ENCODE assay signal across 1 cellular context in the genomic region with DNA sequence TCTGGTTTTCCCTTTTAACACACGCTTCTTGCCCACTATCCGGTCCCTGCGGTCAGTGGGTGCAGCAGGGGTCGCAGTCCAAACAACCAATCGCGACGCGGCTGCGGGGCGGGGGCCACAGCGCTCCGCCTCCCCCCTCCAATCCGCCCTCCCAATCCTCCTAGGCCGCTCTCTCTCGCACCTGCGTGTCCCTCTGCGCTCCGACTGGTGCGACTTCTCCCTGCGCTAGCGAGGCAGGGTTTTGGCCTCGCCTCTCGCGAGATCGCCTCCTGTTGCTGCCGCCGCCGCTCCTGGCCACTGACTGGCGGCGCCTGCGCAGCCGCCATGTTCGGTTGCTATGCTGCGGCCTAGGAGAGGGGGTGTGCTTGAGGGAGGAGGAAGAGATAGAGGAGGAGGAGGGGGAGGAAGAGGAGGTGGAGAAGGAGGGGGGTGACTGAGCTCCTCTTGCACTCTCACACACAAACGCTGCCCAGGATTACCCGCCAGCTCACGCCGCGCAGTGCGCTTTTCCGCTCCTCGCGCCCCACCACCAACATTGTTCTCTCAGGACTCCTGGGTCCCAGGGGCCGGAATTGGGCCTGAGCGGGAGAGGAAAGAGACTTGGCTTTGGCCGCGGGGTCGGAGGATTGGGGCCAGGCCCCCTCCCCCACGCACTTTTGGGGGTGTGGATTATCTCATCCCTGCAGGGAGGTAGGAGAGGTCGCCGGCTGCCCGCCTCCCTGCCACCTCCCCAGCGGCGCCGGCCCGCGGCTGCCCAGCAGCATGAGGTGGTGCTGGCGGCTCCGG.
TF ChIP-seq lines count a peak whose summit lies in the region.

A gene with protein sequence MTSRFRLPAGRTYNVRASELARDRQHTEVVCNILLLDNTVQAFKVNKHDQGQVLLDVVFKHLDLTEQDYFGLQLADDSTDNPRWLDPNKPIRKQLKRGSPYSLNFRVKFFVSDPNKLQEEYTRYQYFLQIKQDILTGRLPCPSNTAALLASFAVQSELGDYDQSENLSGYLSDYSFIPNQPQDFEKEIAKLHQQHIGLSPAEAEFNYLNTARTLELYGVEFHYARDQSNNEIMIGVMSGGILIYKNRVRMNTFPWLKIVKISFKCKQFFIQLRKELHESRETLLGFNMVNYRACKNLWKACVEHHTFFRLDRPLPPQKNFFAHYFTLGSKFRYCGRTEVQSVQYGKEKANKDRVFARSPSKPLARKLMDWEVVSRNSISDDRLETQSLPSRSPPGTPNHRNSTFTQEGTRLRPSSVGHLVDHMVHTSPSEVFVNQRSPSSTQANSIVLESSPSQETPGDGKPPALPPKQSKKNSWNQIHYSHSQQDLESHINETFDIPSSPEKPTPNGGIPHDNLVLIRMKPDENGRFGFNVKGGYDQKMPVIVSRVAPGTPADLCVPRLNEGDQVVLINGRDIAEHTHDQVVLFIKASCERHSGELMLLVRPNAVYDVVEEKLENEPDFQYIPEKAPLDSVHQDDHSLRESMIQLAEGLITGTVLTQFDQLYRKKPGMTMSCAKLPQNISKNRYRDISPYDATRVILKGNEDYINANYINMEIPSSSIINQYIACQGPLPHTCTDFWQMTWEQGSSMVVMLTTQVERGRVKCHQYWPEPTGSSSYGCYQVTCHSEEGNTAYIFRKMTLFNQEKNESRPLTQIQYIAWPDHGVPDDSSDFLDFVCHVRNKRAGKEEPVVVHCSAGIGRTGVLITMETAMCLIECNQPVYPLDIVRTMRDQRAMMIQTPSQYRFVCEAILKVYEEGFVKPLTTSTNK (plus strand): TSS at position 472 of the 786 bp plus-strand sequence. CDS start 49,932 bp downstream, outside the sequence.

TF ChIP-seq in GM23338, 12 proteins besides CTCF, POLR2A, EP300 and RAD21:
- TF ChIP-seq, protein P1, sequence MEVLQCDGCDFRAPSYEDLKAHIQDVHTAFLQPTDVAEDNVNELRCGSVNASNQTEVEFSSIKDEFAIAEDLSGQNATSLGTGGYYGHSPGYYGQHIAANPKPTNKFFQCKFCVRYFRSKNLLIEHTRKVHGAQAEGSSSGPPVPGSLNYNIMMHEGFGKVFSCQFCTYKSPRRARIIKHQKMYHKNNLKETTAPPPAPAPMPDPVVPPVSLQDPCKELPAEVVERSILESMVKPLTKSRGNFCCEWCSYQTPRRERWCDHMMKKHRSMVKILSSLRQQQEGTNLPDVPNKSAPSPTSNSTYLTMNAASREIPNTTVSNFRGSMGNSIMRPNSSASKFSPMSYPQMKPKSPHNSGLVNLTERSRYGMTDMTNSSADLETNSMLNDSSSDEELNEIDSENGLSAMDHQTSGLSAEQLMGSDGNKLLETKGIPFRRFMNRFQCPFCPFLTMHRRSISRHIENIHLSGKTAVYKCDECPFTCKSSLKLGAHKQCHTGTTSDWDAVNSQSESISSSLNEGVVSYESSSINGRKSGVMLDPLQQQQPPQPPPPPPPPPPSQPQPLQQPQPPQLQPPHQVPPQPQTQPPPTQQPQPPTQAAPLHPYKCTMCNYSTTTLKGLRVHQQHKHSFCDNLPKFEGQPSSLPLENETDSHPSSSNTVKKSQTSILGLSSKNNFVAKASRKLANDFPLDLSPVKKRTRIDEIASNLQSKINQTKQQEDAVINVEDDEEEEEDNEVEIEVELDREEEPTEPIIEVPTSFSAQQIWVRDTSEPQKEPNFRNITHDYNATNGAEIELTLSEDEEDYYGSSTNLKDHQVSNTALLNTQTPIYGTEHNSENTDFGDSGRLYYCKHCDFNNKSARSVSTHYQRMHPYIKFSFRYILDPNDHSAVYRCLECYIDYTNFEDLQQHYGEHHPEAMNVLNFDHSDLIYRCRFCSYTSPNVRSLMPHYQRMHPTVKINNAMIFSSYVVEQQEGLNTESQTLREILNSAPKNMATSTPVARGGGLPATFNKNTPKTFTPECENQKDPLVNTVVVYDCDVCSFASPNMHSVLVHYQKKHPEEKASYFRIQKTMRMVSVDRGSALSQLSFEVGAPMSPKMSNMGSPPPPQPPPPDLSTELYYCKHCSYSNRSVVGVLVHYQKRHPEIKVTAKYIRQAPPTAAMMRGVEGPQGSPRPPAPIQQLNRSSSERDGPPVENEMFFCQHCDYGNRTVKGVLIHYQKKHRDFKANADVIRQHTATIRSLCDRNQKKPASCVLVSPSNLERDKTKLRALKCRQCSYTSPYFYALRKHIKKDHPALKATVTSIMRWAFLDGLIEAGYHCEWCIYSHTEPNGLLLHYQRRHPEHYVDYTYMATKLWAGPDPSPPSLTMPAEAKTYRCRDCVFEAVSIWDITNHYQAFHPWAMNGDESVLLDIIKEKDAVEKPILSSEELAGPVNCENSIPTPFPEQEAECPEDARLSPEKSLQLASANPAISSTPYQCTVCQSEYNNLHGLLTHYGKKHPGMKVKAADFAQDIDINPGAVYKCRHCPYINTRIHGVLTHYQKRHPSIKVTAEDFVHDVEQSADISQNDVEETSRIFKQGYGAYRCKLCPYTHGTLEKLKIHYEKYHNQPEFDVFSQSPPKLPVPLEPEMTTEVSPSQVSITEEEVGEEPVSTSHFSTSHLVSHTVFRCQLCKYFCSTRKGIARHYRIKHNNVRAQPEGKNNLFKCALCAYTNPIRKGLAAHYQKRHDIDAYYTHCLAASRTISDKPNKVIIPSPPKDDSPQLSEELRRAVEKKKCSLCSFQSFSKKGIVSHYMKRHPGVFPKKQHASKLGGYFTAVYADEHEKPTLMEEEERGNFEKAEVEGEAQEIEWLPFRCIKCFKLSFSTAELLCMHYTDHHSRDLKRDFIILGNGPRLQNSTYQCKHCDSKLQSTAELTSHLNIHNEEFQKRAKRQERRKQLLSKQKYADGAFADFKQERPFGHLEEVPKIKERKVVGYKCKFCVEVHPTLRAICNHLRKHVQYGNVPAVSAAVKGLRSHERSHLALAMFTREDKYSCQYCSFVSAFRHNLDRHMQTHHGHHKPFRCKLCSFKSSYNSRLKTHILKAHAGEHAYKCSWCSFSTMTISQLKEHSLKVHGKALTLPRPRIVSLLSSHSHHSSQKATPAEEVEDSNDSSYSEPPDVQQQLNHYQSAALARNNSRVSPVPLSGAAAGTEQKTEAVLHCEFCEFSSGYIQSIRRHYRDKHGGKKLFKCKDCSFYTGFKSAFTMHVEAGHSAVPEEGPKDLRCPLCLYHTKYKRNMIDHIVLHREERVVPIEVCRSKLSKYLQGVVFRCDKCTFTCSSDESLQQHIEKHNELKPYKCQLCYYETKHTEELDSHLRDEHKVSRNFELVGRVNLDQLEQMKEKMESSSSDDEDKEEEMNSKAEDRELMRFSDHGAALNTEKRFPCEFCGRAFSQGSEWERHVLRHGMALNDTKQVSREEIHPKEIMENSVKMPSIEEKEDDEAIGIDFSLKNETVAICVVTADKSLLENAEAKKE (CRISPR knock-in tag; IDR thresholded peaks at IDR 0.05): no peak
- TF ChIP-seq POLR2AphosphoS5 (IDR thresholded peaks at IDR 0.05; ENCODE audit: low read depth) (peak; percentile 73), CREB1 (CRISPR knock-in tag; IDR thresholded peaks at IDR 0.05; ENCODE audit: low read depth) (peak; percentile 31)
